27 cellular contexts compared by ENCODE assay signal in the genomic region with DNA sequence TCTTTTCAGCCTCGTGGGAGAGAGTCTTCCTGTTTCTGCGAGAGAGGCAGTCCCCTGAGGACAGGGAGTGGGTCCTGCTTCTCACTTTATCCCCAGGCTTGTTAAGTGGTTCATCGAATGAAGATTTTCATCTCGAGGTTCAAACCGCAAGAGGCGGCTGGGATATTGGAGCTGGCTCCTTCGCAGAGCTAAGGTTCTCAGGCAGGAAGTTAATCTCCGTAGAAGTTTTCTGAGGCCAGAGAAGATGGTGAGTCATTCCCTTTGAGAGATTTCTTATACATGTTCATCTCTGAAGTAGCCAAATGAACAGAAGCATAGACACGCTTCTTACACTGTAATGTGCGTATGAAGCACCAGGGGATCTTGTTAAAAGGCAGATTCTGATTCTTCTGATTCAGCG.
DNase-seq lines count a peak whose midpoint lies in the region; ATAC-seq and TF ChIP-seq lines count a peak whose summit lies in the region.
"Had no signal": no experiment of that assay in that cellular context is flagged by ENCODE, and none has a peak within 500 bp of the region (broad histone marks: within the 10 kb centered on the region; RNA-seq: fewer than 3 reads in every experiment).

No MANE protein-coding gene starts in this region.

- H3K9me3 Mint-ChIP-seq in MCF 10A (ENCODE audit: unreplicated experiment) = peaks cover 8% of the 10 kb centered on the region
- H3K9me3 Mint-ChIP-seq in effector memory CD8-positive, alpha-beta T cell = no peaks in the 10 kb centered on the region

- no peak for TF ChIP-seq POLR2A in breast epithelium (IDR thresholded peaks at IDR 0.05)

- TF ChIP-seq CTCF in MCF 10A (IDR thresholded peaks at IDR 0.05; ENCODE audit: unreplicated experiment) (no peak), breast epithelium (IDR thresholded peaks at IDR 0.05) (no peak)

- CTCF ChIA-PET in MCF 10A (lab: Yijun Ruan, JAX) = interaction anchor here (0.5 kb wide), 1 partner anchor 199 kb away, joined by 4 read pairs; no protein-coding TSS in a partner anchor

- H3K36me3 ChIP-seq in breast epithelium = no peaks in the 10 kb centered on the region
- no peaks in the 10 kb centered on the region for H3K36me3 ChIP-seq in MG63
- H3K36me3 ChIP-seq: left lung, prostate gland, sigmoid colon, SJCRH30 had no signal

- ATAC-seq in esophagus mucosa (peak; percentile 61), HG02763 (IDR thresholded peaks at IDR 0.05; ENCODE audit: unreplicated experiment) (no peak)
- no peak for ATAC-seq in effector memory CD8-positive, alpha-beta T cell (replicated peaks)
- ATAC-seq: left lung, Panc1 had no signal

- no peak overlapping the region for H3K27ac ChIP-seq in breast epithelium
- H3K27ac ChIP-seq: left lung, prostate gland, sigmoid colon, SJCRH30, testis had no signal

- no TSS peak for BruUV-seq in MCF 10A (replicated peaks; lab: Mats Ljungman, UMichigan)

- DNase-seq in MCF 10A (ENCODE audit: unreplicated experiment) (peak; percentile 41), breast epithelium (ENCODE audit: low spot score in 2 of 2) (no peak), MG63 (peak; percentile 82), COLO668 (lab: John Stamatoyannopoulos, UW; ENCODE audit: unreplicated experiment) (no peak), NCI-H510A (lab: John Stamatoyannopoulos, UW) (no peak)
- no peak for DNase-seq in effector memory CD8-positive, alpha-beta T cell
- DNase-seq: activated naive CD4-positive, alpha-beta T cell treated with Interleukin-2 at 50 U/mL for 16 hours; activated T-cell treated with anti-CD3 and anti-CD28 coated beads, Interleukin-2, amount 50 U/mL, for 72 hours; Caco-2; DMS79 treated with DMSO at 0.1 percent for 48 hours; effector CD8-positive, alpha-beta T cell; erythroblast; hypothalamus; left lung; MV-4-11; naive B cell; NCI-H187 treated with DMSO at 0.1 percent for 48 hours; nucleus accumbens; sigmoid colon; SJCRH30; stimulated activated naive CD4-positive, alpha-beta T cell treated with Interleukin-2 at 50 U/mL for 16 hours; testis had no signal

- H3K4me1 Mint-ChIP-seq in MCF 10A (ENCODE audit: insufficient read depth, unreplicated experiment) = peaks cover 8% of the 10 kb centered on the region
- no peaks in the 10 kb centered on the region for H3K4me1 Mint-ChIP-seq in effector memory CD8-positive, alpha-beta T cell (ENCODE audit: low read depth in 2 of 2)
- H3K4me1 Mint-ChIP-seq: mesothelial cell of epicardium, naive B cell had no signal

- H3K4me3 ChIP-seq in breast epithelium (no peak overlapping the region), MG63 (no peak overlapping the region)
- H3K4me3 ChIP-seq: left lung, prostate gland, sigmoid colon, SJCRH30, testis had no signal

- H3K36me3 Mint-ChIP-seq in MCF 10A (ENCODE audit: insufficient read depth, unreplicated experiment) = no peaks in the 10 kb centered on the region
- no peaks in the 10 kb centered on the region for H3K36me3 Mint-ChIP-seq in effector memory CD8-positive, alpha-beta T cell (ENCODE audit: insufficient read depth)
- H3K36me3 Mint-ChIP-seq: mesothelial cell of epicardium, naive B cell had no signal

- H3K4me1 ChIP-seq in breast epithelium = no peaks in the 10 kb centered on the region
- H3K4me1 ChIP-seq: Caco-2, left lung, prostate gland, sigmoid colon, SJCRH30, testis had no signal

- POLR2A ChIA-PET in MCF 10A (lab: Yijun Ruan, JAX) = no interaction called here

- peak overlapping the region; percentile 54 for H3K27ac Mint-ChIP-seq in MCF 10A (ENCODE audit: low read depth, unreplicated experiment)
- no peak overlapping the region for H3K27ac Mint-ChIP-seq in effector memory CD8-positive, alpha-beta T cell
- H3K27ac Mint-ChIP-seq: activated T-cell treated with anti-CD3 and anti-CD28 coated beads, Interleukin-2, amount 50 U/mL, for 72 hours; mesothelial cell of epicardium; naive B cell had no signal

- H3K27me3 ChIP-seq in breast epithelium = peaks cover 0 to 20% of the 10 kb centered on the region in 2 donors
- H3K27me3 ChIP-seq in MG63 = no peaks in the 10 kb centered on the region
- H3K27me3 ChIP-seq: left lung, testis had no signal

- peaks cover 11% of the 10 kb centered on the region for H3K27me3 Mint-ChIP-seq in MCF 10A (ENCODE audit: insufficient read depth, unreplicated experiment)
- H3K27me3 Mint-ChIP-seq in effector memory CD8-positive, alpha-beta T cell = peaks cover 0 to 10% of the 10 kb centered on the region in 2 donors

- H3K9me3 ChIP-seq in breast epithelium (peaks cover 6 to 8% of the 10 kb centered on the region in 2 donors), MG63 (peaks cover 13% of the 10 kb centered on the region)
- H3K9me3 ChIP-seq: prostate gland, SJCRH30, testis had no signal

- intact Hi-C loops in MCF 10A (cut with micrococcal nuclease) (no loop called here), breast epithelium (cut with DNase I; ENCODE audit: low total_unique reads) (no loop called here)

- no peak overlapping the region for H3K4me3 Mint-ChIP-seq in MCF 10A (ENCODE audit: unreplicated experiment)
- H3K4me3 Mint-ChIP-seq in effector memory CD8-positive, alpha-beta T cell = no peak overlapping the region
- H3K4me3 Mint-ChIP-seq: activated T-cell treated with anti-CD3 and anti-CD28 coated beads, Interleukin-2, amount 50 U/mL, for 72 hours; mesothelial cell of epicardium; naive B cell had no signal

Comparison
In these comparisons a context has a peak if more than half of its experiments do, and no peak if none do; other contexts are left out.
1. DNase-seq: peak in MCF 10A (single experiment) and MG63 (single experiment); none in breast epithelium (0 of 2), effector memory CD8-positive, alpha-beta T cell (0 of 3), COLO668 (single experiment) and NCI-H510A (single experiment).